Comparison of ENCODE assay signal across 8 cellular contexts in the genomic region with DNA sequence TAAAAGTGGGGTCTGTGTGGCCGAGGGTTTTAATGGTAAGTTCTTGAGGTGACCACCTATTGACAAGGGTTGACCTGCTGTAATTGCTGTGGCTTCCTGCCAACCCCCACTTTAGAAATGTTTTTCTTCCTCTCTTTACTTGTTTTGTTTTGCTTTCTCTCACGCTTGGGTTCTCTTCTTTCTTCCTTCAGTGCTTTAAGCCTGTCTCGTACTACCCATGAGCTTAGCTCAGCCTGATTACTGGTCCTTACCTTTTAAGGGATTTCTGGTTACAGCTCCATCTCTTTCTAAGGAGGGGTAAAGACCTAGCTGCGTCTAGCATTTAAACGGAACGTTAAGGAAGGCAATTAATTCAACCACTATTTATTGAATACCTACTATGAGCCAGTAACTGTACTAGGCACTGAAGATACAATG. TPM values are rescaled to one million over a fixed set of nuclear protein-coding genes. Genes with fewer than 3 reads are reported as not detected.
A peak's percentile ranks its signal among the peaks of the same experiment; 100 is the strongest.
DNase-seq lines count a peak whose midpoint lies in the region.

No MANE protein-coding gene starts in this region.

- H3K36me3 ChIP-seq in MG63 (peaks cover 2% of the 10 kb centered on the region; the same call in 1 of the 2 replicates), adipocyte (ENCODE audit: control insufficient read depth, insufficient read depth, low read length, severe bottlenecking) (no peaks in the 10 kb centered on the region), iPS-20b (ENCODE audit: insufficient read depth, low read depth, low read length) (no peaks in the 10 kb centered on the region)

- H3K9ac ChIP-seq in adipocyte (ENCODE audit: low read length) (peak overlapping the region; percentile 99), iPS-20b (ENCODE audit: low read depth, low read length) (peak overlapping the region; percentile 91)

- DNase-seq in NCI-H345 (lab: John Stamatoyannopoulos, UW) (peak; percentile 49), NCI-H345 treated with DMSO at 0.1 percent for 48 hours (lab: John Stamatoyannopoulos, UW; ENCODE audit: unreplicated experiment) (no peak), H4 (ENCODE audit: low spot score) (peak; percentile 46), MG63 (no peak), adipocyte (ENCODE audit: low read depth) (no peak), SKM-1 treated with dmso at 0.1 percent for 144 hours (lab: John Stamatoyannopoulos, UW; ENCODE audit: unreplicated experiment) (no peak)
- DNase-seq in stimulated activated naive CD4-positive, alpha-beta T cell treated with Interleukin-2 at 50 U/mL for 16 hours (lab: John Stamatoyannopoulos, UW), result peak; percentile 9

- H3K27ac ChIP-seq in iPS-20b (ENCODE audit: low read length), result no peak overlapping the region

- H3K9me3 ChIP-seq in MG63 (no peaks in the 10 kb centered on the region), adipocyte (ENCODE audit: control insufficient read depth, low read length) (no peaks in the 10 kb centered on the region), iPS-20b (ENCODE audit: insufficient read depth, low read depth, low read length) (no peaks in the 10 kb centered on the region)

- H3K4me3 ChIP-seq in MG63, result peak overlapping the region; percentile 88
- H3K4me3 ChIP-seq in adipocyte (ENCODE audit: low read length), result peak overlapping the region; percentile 99
- H3K4me3 ChIP-seq in iPS-20b (ENCODE audit: low read length), result peak overlapping the region; percentile 89

- H3K27me3 ChIP-seq in MG63 (no peaks in the 10 kb centered on the region), adipocyte (replicated peaks; ENCODE audit: control insufficient read depth, insufficient read depth, low read length) (no peaks in the 10 kb centered on the region), iPS-20b (ENCODE audit: insufficient read depth, low read length) (no peaks in the 10 kb centered on the region)

- H3K4me1 ChIP-seq in adipocyte (ENCODE audit: control insufficient read depth, insufficient read depth, low read length) (peaks cover 28% of the 10 kb centered on the region), iPS-20b (ENCODE audit: insufficient read depth, low read length) (peaks cover 10% of the 10 kb centered on the region; the same call in 1 of the 2 replicates)

RNA-seq across cellular contexts. Expression of a gene that starts 0.7 kb away (rescaled TPM):
- 31.8 and 41.8 TPM in 2 replicates for total RNA-seq in H4 (2014; rRNA removed; shearing (Covaris generic))
- 47.4 and 82.1 TPM in 2 replicates for total RNA-seq in MG63 (2014; rRNA removed; shearing (Covaris generic); ENCODE audit: low replicate concordance)

Comparison
In these comparisons a context has a peak if more than half of its experiments do, and no peak if none do; other contexts are left out.
1. DNase-seq: peak in NCI-H345 (single experiment), H4 (single experiment) and stimulated activated naive CD4-positive, alpha-beta T cell treated with Interleukin-2 at 50 U/mL for 16 hours (single experiment); none in NCI-H345 treated with DMSO at 0.1 percent for 48 hours (single experiment), MG63 (single experiment), adipocyte (single experiment) and SKM-1 treated with dmso at 0.1 percent for 144 hours (single experiment).
2. Peak in every context shown above with its lines, with median percentiles within 50 percentile points of each other: H3K4me3 ChIP-seq.